2 cellular contexts compared by ENCODE assay signal in genomic region chr20:63223121-63223825, GRCh38.
A peak's percentile ranks its signal among the peaks of the same experiment; 100 is the strongest.
TF ChIP-seq lines count a peak whose summit lies in the region.

No MANE protein-coding gene starts in this region.

TF ChIP-seq in HEK293, 187 proteins besides CTCF, POLR2A, EP300 and RAD21 (continued from another document):
- TF ChIP-seq PRDM10 (tag by site-specific recombination; IDR thresholded peaks at IDR 0.05) (no peak), ZEB2 (tag by site-specific recombination; IDR thresholded peaks at IDR 0.05) (no peak), ZNF561 (tag by site-specific recombination; IDR thresholded peaks at IDR 0.05; ENCODE audit: borderline replicate concordance) (no peak), ZBTB48 (tag by site-specific recombination; IDR thresholded peaks at IDR 0.05) (peak; percentile 40; the same call in 1 of the 2 replicates), BCL6B (tag by site-specific recombination; IDR thresholded peaks at IDR 0.05) (no peak), YY1 (tag by site-specific recombination; IDR thresholded peaks at IDR 0.05) (no peak), ZNF24 (tag by site-specific recombination; IDR thresholded peaks at IDR 0.05) (no peak), ZNF580 (tag by site-specific recombination; IDR thresholded peaks at IDR 0.05) (no peak), ZNF518A (tag by site-specific recombination; conservative IDR thresholded peaks at IDR 0.05; ENCODE audit: low read depth) (no peak)

TF ChIP-seq in HepG2, 621 proteins besides CTCF, POLR2A, EP300 and RAD21 (continued from another document):
- TF ChIP-seq HMGXB4 (CRISPR knock-in tag; IDR thresholded peaks at IDR 0.05; ENCODE audit: borderline replicate concordance in 1 of 2, low read depth in 1 of 2) (peak in 1 of 2 experiments; percentile 27; a peak in 1 of 4 replicates), ZNF883 (CRISPR knock-in tag; IDR thresholded peaks at IDR 0.05; ENCODE audit: not compliant biosample characterization) (peak; percentile 51), ZNF674 (CRISPR knock-in tag; IDR thresholded peaks at IDR 0.05; ENCODE audit: low read depth) (0 out of 2 replicates have a peak, but pooled peaks have one; percentile 61), ZBTB33 (CRISPR knock-in tag; IDR thresholded peaks at IDR 0.05) (0 out of 2 replicates have a peak, but pooled peaks have one; percentile 6), BCL3 (CRISPR knock-in tag; IDR thresholded peaks at IDR 0.05) (peak; percentile 62; the same call in 1 of the 2 replicates), ZNF501 (CRISPR knock-in tag; IDR thresholded peaks at IDR 0.05) (0 out of 2 replicates have a peak, but pooled peaks have one; percentile 20), BORCS8-MEF2B (CRISPR knock-in tag; IDR thresholded peaks at IDR 0.05) (0 out of 2 replicates have a peak, but pooled peaks have one; percentile 23), RFX1 (IDR thresholded peaks at IDR 0.05) (no peak), KDM5B (CRISPR knock-in tag; IDR thresholded peaks at IDR 0.05; ENCODE audit: borderline replicate concordance) (peak; percentile 35; the same call in 1 of the 2 replicates), MIER2 (CRISPR knock-in tag; IDR thresholded peaks at IDR 0.05) (0 out of 2 replicates have a peak, but pooled peaks have one; percentile 25), ZNF788 (CRISPR knock-in tag; IDR thresholded peaks at IDR 0.05; ENCODE audit: borderline replicate concordance) (peak; percentile 44; the same call in 1 of the 2 replicates), ZC3H13 (CRISPR knock-in tag; IDR thresholded peaks at IDR 0.05) (no peak), KDM3A (CRISPR knock-in tag; IDR thresholded peaks at IDR 0.05; ENCODE audit: low read depth) (0 out of 2 replicates have a peak, but pooled peaks have one; percentile 42), RXRA (CRISPR knock-in tag; IDR thresholded peaks at IDR 0.05) (0 out of 2 replicates have a peak, but pooled peaks have one; percentile 23), ZBED4 (CRISPR knock-in tag; IDR thresholded peaks at IDR 0.05; ENCODE audit: borderline replicate concordance) (0 out of 2 replicates have a peak, but pooled peaks have one; percentile 26), AHR (CRISPR knock-in tag; IDR thresholded peaks at IDR 0.05) (no peak), IKZF1 (IDR thresholded peaks at IDR 0.05) (no peak), IRF2 (CRISPR knock-in tag; IDR thresholded peaks at IDR 0.05) (0 out of 2 replicates have a peak, but pooled peaks have one; percentile 15), BRD4 (CRISPR knock-in tag; IDR thresholded peaks at IDR 0.05) (no peak), RBM39 (IDR thresholded peaks at IDR 0.05; ENCODE audit: low read depth, low read length, poor library complexity, severe bottlenecking) (no peak), SUZ12 (IDR thresholded peaks at IDR 0.05; ENCODE audit: low read depth, low read length) (no peak)
